ENCODE assay signal across 9 cellular contexts in the genomic region with DNA sequence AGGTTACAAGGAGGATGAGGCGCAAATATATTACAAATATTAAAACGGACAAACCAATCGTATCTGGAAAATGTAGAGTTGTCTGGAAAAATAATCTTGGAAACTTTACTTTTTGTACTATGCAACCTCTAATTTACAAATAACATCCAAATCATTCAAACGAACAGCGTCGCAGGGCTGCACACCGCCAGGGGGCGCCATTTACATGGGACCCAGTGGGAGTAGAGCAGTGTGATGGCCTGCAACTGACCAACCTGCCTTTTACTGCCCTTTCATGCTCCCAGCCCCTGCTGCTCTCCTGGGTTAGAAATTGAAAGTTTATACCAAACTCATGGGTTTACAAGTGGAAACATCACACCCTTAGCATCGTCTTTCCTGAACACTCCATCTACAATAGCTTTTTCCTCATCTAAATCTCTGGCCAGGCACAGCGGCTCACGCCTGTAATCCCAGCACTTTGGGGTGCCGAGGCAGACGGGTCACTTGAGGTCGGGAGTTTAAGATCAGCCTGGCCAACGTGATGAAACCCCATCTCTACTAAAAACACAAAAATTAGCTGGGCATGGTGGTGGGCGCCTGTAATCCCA. TPM values are rescaled to one million over a fixed set of nuclear protein-coding genes. Genes with fewer than 3 reads are reported as not detected.
DNase-seq lines count a peak whose midpoint lies in the region; ATAC-seq and TF ChIP-seq lines count a peak whose summit lies in the region.
"Had no signal": no experiment of that assay in that cellular context is flagged by ENCODE, and none has a peak within 500 bp of the region (broad histone marks: within the 10 kb centered on the region; RNA-seq: fewer than 3 reads in every experiment).

No MANE protein-coding gene starts in this region.

- H3K4me3 ChIP-seq in naive thymus-derived CD4-positive, alpha-beta T cell (ENCODE audit: low read length), result no peak overlapping the region
- no peak overlapping the region for H3K4me3 ChIP-seq in transverse colon

- DNase-seq in NCI-H345 (lab: John Stamatoyannopoulos, UW), result peak; percentile 30
- no peak for DNase-seq in NCI-H345 treated with DMSO at 0.1 percent for 48 hours (lab: John Stamatoyannopoulos, UW; ENCODE audit: unreplicated experiment)
- peak; percentile 16 for DNase-seq in NCI-H1694 (lab: John Stamatoyannopoulos, UW)
- peak; percentile 42 for DNase-seq in activated CD4-positive, alpha-beta T cell treated with anti-CD3 and anti-CD28 coated beads for 1 hour
- DNase-seq in dermis microvascular lymphatic vessel endothelial cell (ENCODE audit: low read depth in 2 of 2), result peak; percentile 34 to 67
- peak in 3 of 9 donors; percentile 42 to 78 (median 59) for DNase-seq in naive thymus-derived CD4-positive, alpha-beta T cell
- DNase-seq in transverse colon, result peak; percentile 60
- DNase-seq in dedifferentiated amniotic fluid mesenchymal stem cell (ENCODE audit: extremely low spot score), result no peak

- in situ Hi-C loops in transverse colon (cut with MboI; ENCODE audit: low pct_ligation_motif_present in 1 of 4, low pct_unique_long_range_greater_than_20kb in 1 of 4, low sequenced_read_pairs in 3 of 4), result loop anchor here in 3 of 4 donors (5.0 to 25.0 kb wide), 5 partner anchors 88 to 300 kb away; no protein-coding TSS in a partner anchor

- WGBS in transverse colon (ENCODE audit: low coverage in 1 of 2), 2 donors, result 61 to 68% methylated on average over 5 to 16 of the region's 16 CpGs

- peaks cover 26 to 50% of the 10 kb centered on the region in 2 donors for H3K4me1 ChIP-seq in naive thymus-derived CD4-positive, alpha-beta T cell (ENCODE audit: control insufficient read depth in 2 of 2, insufficient read depth in 2 of 2, low read length in 2 of 2)
- H3K4me1 ChIP-seq in transverse colon, result peaks cover 0 to 7% (median 3%) of the 10 kb centered on the region in 4 donors

- CTCF ChIA-PET in naive thymus-derived CD4-positive, alpha-beta T cell (lab: Charles Lee), result interaction anchor here (0.6 to 4.2 kb wide), 11 partner anchors 9 to 217 kb away, joined by 3 to 33 read pairs (median 3); a partner anchor contains a TSS

- H3K9me3 Mint-ChIP-seq in naive thymus-derived CD4-positive, alpha-beta T cell, result peaks cover 0 to 2% (median 0%) of the 10 kb centered on the region in 11 donors

- no peak for TF ChIP-seq EP300 in transverse colon (IDR thresholded peaks at IDR 0.05; ENCODE audit: low read depth)

- POLR2A ChIA-PET in naive thymus-derived CD4-positive, alpha-beta T cell (lab: Charles Lee), result interaction anchor here (0.5 to 6.6 kb wide), 14 partner anchors 9 to 170 kb away, joined by 3 to 53 read pairs (median 5); a partner anchor contains a TSS

- peak overlapping the region; percentile 46 for H3K27ac ChIP-seq in naive thymus-derived CD4-positive, alpha-beta T cell (ENCODE audit: low read depth, low read length)
- no peak overlapping the region for H3K27ac ChIP-seq in transverse colon
- H3K27ac ChIP-seq: epithelial cell of prostate had no signal

- H3K27me3 ChIP-seq in naive thymus-derived CD4-positive, alpha-beta T cell (ENCODE audit: control insufficient read depth in 2 of 2, insufficient read depth in 2 of 2, low read length in 2 of 2), result no peaks in the 10 kb centered on the region
- H3K27me3 ChIP-seq in transverse colon, result no peaks in the 10 kb centered on the region

- ATAC-seq in naive thymus-derived CD4-positive, alpha-beta T cell, result peak; percentile 22

- no peak for TF ChIP-seq POLR2A in transverse colon (IDR thresholded peaks at IDR 0.05)

- intact Hi-C loops in naive thymus-derived CD4-positive, alpha-beta T cell (cut with micrococcal nuclease), result loop anchor here (1.0 kb wide), 3 partner anchors 47 to 88 kb away; no protein-coding TSS in a partner anchor
- intact Hi-C loops in transverse colon (cut with DNase I; ENCODE audit: low total_unique reads), result no loop called here

- no peaks in the 10 kb centered on the region for H3K9me3 ChIP-seq in naive thymus-derived CD4-positive, alpha-beta T cell (ENCODE audit: control insufficient read depth in 2 of 3, low read length in 3 of 3)
- no peaks in the 10 kb centered on the region for H3K9me3 ChIP-seq in transverse colon

- H3K36me3 ChIP-seq in naive thymus-derived CD4-positive, alpha-beta T cell (ENCODE audit: control insufficient read depth in 2 of 3, insufficient read depth in 3 of 3, low read length in 3 of 3), result peaks cover 0 to 11% (median 5%) of the 10 kb centered on the region in 3 experiments
- H3K36me3 ChIP-seq in transverse colon, result no peaks in the 10 kb centered on the region

- peak overlapping the region; percentile 68 to 99 (median 93) for H3K27ac Mint-ChIP-seq in naive thymus-derived CD4-positive, alpha-beta T cell

- no peaks in the 10 kb centered on the region for H3K27me3 Mint-ChIP-seq in naive thymus-derived CD4-positive, alpha-beta T cell

- peaks cover 53 to 96% (median 69%) of the 10 kb centered on the region in 7 donors for H3K4me1 Mint-ChIP-seq in naive thymus-derived CD4-positive, alpha-beta T cell

- TF ChIP-seq CTCF in transverse colon (IDR thresholded peaks at IDR 0.05), result peak; percentile 60 to 73 (median 72)

- H3K36me3 Mint-ChIP-seq in naive thymus-derived CD4-positive, alpha-beta T cell, result peaks cover 0 to 32% (median 19%) of the 10 kb centered on the region in 5 donors

- peak overlapping the region in 6 of 10 donors; percentile 19 to 45 (median 31) for H3K4me3 Mint-ChIP-seq in naive thymus-derived CD4-positive, alpha-beta T cell

RNA-seq across cellular contexts. Expression of a gene that starts 10.0 kb away (rescaled TPM):
- 15.1 and 21.7 TPM in 2 replicates for total RNA-seq in dermis microvascular lymphatic vessel endothelial cell
- 100 to 1,000 TPM in 2 of 5 experiments, 10 to 100 TPM in 3; 53.1 to 108 (median 99.6) TPM for total RNA-seq in naive thymus-derived CD4-positive, alpha-beta T cell
- 100 to 1,000 TPM; 117 to 148 TPM for polyA plus RNA-seq in naive thymus-derived CD4-positive, alpha-beta T cell
- 10 to 100 TPM in 1 of 4 donors, 1 to 10 TPM in 3; 1.6 to 10.3 (median 4.0) TPM for total RNA-seq in transverse colon

RNA-seq across cellular contexts. Expression of a gene that starts 20.7 kb away (rescaled TPM):
- total RNA-seq in dermis microvascular lymphatic vessel endothelial cell (22.5 and 24.1 TPM in 2 replicates), transverse colon (10 to 100 TPM in 2 of 4 donors, 1 to 10 TPM in 2; 7.2 to 25.2 (median 12.5) TPM)
- total RNA-seq in naive thymus-derived CD4-positive, alpha-beta T cell, result 10 to 100 TPM; 35.8 to 54.4 (median 40.5) TPM
- 10 to 100 TPM; 30.4 to 37.1 TPM for polyA plus RNA-seq in naive thymus-derived CD4-positive, alpha-beta T cell

Comparison
In these comparisons a context has a peak if more than half of its experiments do, and no peak if none do; other contexts are left out.
1. DNase-seq: peak in NCI-H345 (single experiment), NCI-H1694 (single experiment), activated CD4-positive, alpha-beta T cell treated with anti-CD3 and anti-CD28 coated beads for 1 hour (single experiment), dermis microvascular lymphatic vessel endothelial cell (2 of 2) and transverse colon (single experiment); none in NCI-H345 treated with DMSO at 0.1 percent for 48 hours (single experiment) and dedifferentiated amniotic fluid mesenchymal stem cell (single experiment).